Comparison of ENCODE assay signal across 24 cellular contexts in genomic region chr21:33878824-33879223, GRCh38.
"Had no signal": no experiment of that assay in that cellular context is flagged by ENCODE, and none has a peak within 500 bp of the region (broad histone marks: within the 10 kb centered on the region; RNA-seq: fewer than 3 reads in every experiment).

No MANE protein-coding gene starts in this region.

- H3K4me3 ChIP-seq: colonic mucosa, esophagus squamous epithelium, gastrocnemius medialis, heart right ventricle, left lung, lower lobe of right lung, mucosa of descending colon had no signal

- H3K9me3 Mint-ChIP-seq: dendritic cell treated with granulocyte-macrophage colony-stimulating factor and Interleukin-4, amounts not matched to agents 40 ng/mL and 50 ng/mL, for 4 days; effector memory CD8-positive, alpha-beta T cell; endodermal cell; mesothelial cell of epicardium had no signal

- H3K27me3 Mint-ChIP-seq: dendritic cell treated with granulocyte-macrophage colony-stimulating factor and Interleukin-4, amounts not matched to agents 40 ng/mL and 50 ng/mL, for 4 days had no signal

- DNase-seq: colonic mucosa; cortex of kidney; effector CD8-positive, alpha-beta T cell; effector memory CD8-positive, alpha-beta T cell; endodermal cell; erythroblast; esophagus squamous epithelium; foreskin fibroblast; foreskin melanocyte; gastrocnemius medialis; glutamatergic neuron; head of caudate nucleus; heart right ventricle; hippocampal formation; left cardiac atrium; left ventricle myocardium superior; lower lobe of right lung; mesenchymal stem cell; mucosa of descending colon had no signal

- H3K9me3 ChIP-seq: colonic mucosa, esophagus squamous epithelium, gastrocnemius medialis, heart right ventricle, left lung, lower lobe of right lung, mucosa of descending colon had no signal

- H3K27me3 ChIP-seq: colonic mucosa, gastrocnemius medialis, heart right ventricle, left lung had no signal

- H3K36me3 ChIP-seq: colonic mucosa, esophagus squamous epithelium, gastrocnemius medialis, heart right ventricle, left lung, lower lobe of right lung had no signal

- H3K36me3 Mint-ChIP-seq: mesothelial cell of epicardium had no signal

- ATAC-seq: effector memory CD8-positive, alpha-beta T cell; esophagus mucosa; gastrocnemius medialis; heart right ventricle; left cardiac atrium; left lung; left ventricle myocardium superior; lower lobe of right lung; mucosa of descending colon had no signal

- H3K4me1 ChIP-seq: colonic mucosa, gastrocnemius medialis, heart right ventricle, left lung, lower lobe of right lung had no signal

- H3K27ac ChIP-seq: colonic mucosa, epithelial cell of prostate, esophagus squamous epithelium, gastrocnemius medialis, heart right ventricle, left lung, lower lobe of right lung had no signal

- H3K4me1 Mint-ChIP-seq: endodermal cell, mesothelial cell of epicardium had no signal

- H3K27ac Mint-ChIP-seq: dendritic cell treated with granulocyte-macrophage colony-stimulating factor and Interleukin-4, amounts not matched to agents 40 ng/mL and 50 ng/mL, for 4 days; effector memory CD8-positive, alpha-beta T cell; endodermal cell; mesothelial cell of epicardium had no signal

- H3K4me3 Mint-ChIP-seq: dendritic cell treated with granulocyte-macrophage colony-stimulating factor and Interleukin-4, amounts not matched to agents 40 ng/mL and 50 ng/mL, for 4 days; effector memory CD8-positive, alpha-beta T cell; endodermal cell; mesothelial cell of epicardium had no signal
